ENCODE assay signal across 8 cellular contexts in the genomic region with DNA sequence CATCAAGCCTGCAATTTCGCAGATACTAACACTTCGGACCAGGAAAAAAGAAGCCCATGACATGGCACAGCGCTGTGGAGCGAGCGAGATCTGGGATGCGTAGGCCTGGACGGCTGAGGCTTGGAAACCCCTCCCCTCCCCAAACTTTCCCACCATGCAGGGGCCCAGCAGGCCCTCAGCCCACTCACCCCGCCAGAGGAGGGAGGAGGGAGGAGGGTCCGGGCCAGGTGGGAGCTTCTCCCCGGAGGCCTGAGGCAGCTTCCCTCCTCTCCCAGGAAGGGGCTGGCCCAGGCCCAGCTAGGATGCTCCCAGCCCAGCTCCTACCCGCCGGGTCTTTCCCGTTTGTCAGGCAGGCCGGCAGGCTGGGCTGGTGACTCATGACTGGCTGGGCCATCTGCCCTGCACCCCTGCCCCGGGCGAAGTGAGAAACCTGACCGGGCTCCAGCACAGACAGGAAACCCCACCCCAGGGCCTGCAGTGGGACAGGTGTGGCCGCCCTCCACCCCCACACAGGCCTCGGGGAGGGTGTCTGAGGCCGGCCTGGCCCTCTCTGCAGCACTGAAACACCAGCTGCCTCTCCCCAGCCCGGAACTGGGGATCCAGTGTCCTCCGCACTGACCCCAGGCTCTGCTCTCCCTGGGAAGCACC. TPM values are rescaled to one million over a fixed set of nuclear protein-coding genes. Genes with fewer than 3 reads are reported as not detected.
DNase-seq lines count a peak whose midpoint lies in the region; ATAC-seq and TF ChIP-seq lines count a peak whose summit lies in the region.

No MANE protein-coding gene starts in this region.

- WGBS in right cardiac atrium = 32% methylated on average over 22 of the region's 22 CpGs

- peaks cover 7% of the 10 kb centered on the region for H3K27me3 Mint-ChIP-seq in activated T-helper 17 cell treated with anti-CD3 and anti-CD28 coated beads, Interleukin-2, amount 50 U/mL, for 72 hours

- H3K36me3 ChIP-seq in Loucy (ENCODE audit: insufficient read depth, low read length) (no peaks in the 10 kb centered on the region), skeletal muscle satellite cell (ENCODE audit: insufficient read depth, low read length) (no peaks in the 10 kb centered on the region)

- no peaks in the 10 kb centered on the region for H3F3A ChIP-seq in Loucy (ENCODE audit: low read depth)

- no peak for TF ChIP-seq CTCF in Loucy (conservative IDR thresholded peaks at IDR 0.05; ENCODE audit: low read length)

- DNase-seq in COLO668 (lab: John Stamatoyannopoulos, UW; ENCODE audit: unreplicated experiment) (peak; percentile 95), right cardiac atrium (peak; percentile 89 to 93 (median 89)), Ammon's horn (ENCODE audit: low spot score) (no peak)
- DNase-seq in stimulated activated naive CD4-positive, alpha-beta T cell (lab: John Stamatoyannopoulos, UW) = no peak

- intact Hi-C loops in right cardiac atrium (cut with DNase I) = no loop called here

- no peaks in the 10 kb centered on the region for H3K9me3 Mint-ChIP-seq in activated T-helper 17 cell treated with anti-CD3 and anti-CD28 coated beads, Interleukin-2, amount 50 U/mL, for 72 hours

- H3K9me2 ChIP-seq in Loucy (replicated peaks; ENCODE audit: low read depth, low read length) = no peaks in the 10 kb centered on the region

- H3K9ac ChIP-seq in Loucy (ENCODE audit: low read depth, low read length, poor library complexity, severe bottlenecking) (peak overlapping the region; percentile 36), skeletal muscle satellite cell (ENCODE audit: low read depth, low read length) (peak overlapping the region; percentile 59)

- H3K4me1 ChIP-seq in Loucy (ENCODE audit: insufficient read depth, low read length, poor library complexity, severe bottlenecking) (peaks cover 18% of the 10 kb centered on the region), right cardiac atrium (ENCODE audit: control insufficient read depth, insufficient read depth, low read length) (peaks cover 8% of the 10 kb centered on the region), skeletal muscle satellite cell (ENCODE audit: control insufficient read depth, insufficient read depth, low read length) (peaks cover 35% of the 10 kb centered on the region)

- no peaks in the 10 kb centered on the region for H3K9me3 ChIP-seq in Loucy (ENCODE audit: insufficient read depth, low read depth, low read length)
- H3K9me3 ChIP-seq in right cardiac atrium (ENCODE audit: control insufficient read depth, low read length) = no peaks in the 10 kb centered on the region
- no peaks in the 10 kb centered on the region for H3K9me3 ChIP-seq in skeletal muscle satellite cell (replicated peaks; ENCODE audit: low read length)

- H3K27ac Mint-ChIP-seq in activated T-helper 17 cell treated with anti-CD3 and anti-CD28 coated beads, Interleukin-2, amount 50 U/mL, for 72 hours = no peak overlapping the region

- H3K4me3 Mint-ChIP-seq in activated T-helper 17 cell treated with anti-CD3 and anti-CD28 coated beads, Interleukin-2, amount 50 U/mL, for 72 hours = no peak overlapping the region

- peak; percentile 26 for ATAC-seq in activated T-helper 17 cell treated with anti-CD3 and anti-CD28 coated beads, Interleukin-2, amount 50 U/mL, for 72 hours (replicated peaks)
- ATAC-seq in right cardiac atrium = peak; percentile 52 to 84
- ATAC-seq in HG02981 (IDR thresholded peaks at IDR 0.05; ENCODE audit: unreplicated experiment) = no peak

- no peaks in the 10 kb centered on the region for H3K4me1 Mint-ChIP-seq in activated T-helper 17 cell treated with anti-CD3 and anti-CD28 coated beads, Interleukin-2, amount 50 U/mL, for 72 hours

- H2AFZ ChIP-seq in Loucy (ENCODE audit: low read length) = no peak overlapping the region

- H3K36me3 Mint-ChIP-seq in activated T-helper 17 cell treated with anti-CD3 and anti-CD28 coated beads, Interleukin-2, amount 50 U/mL, for 72 hours (ENCODE audit: low read depth) = no peaks in the 10 kb centered on the region

- no peaks in the 10 kb centered on the region for H3K27me3 ChIP-seq in Loucy (ENCODE audit: insufficient read depth, low read length, poor library complexity, severe bottlenecking)
- H3K27me3 ChIP-seq in right cardiac atrium (ENCODE audit: control insufficient read depth, insufficient read depth) = no peaks in the 10 kb centered on the region
- peaks cover 17% of the 10 kb centered on the region for H3K27me3 ChIP-seq in skeletal muscle satellite cell (ENCODE audit: control insufficient read depth, insufficient read depth, low read length)

- no peak overlapping the region for H3K27ac ChIP-seq in right cardiac atrium (ENCODE audit: low read length)

- H3K79me2 ChIP-seq in Loucy (ENCODE audit: insufficient read depth, low read length) = no peaks in the 10 kb centered on the region

- peak overlapping the region; percentile 54 for H3K4me2 ChIP-seq in Loucy (ENCODE audit: low read depth, low read length, poor library complexity, severe bottlenecking)
- H3K4me2 ChIP-seq in skeletal muscle satellite cell (ENCODE audit: low read length) = peak overlapping the region; percentile 70

- H3K4me3 ChIP-seq in Loucy (ENCODE audit: low read length, poor library complexity, severe bottlenecking) (peak overlapping the region; percentile 13), right cardiac atrium (ENCODE audit: low read length) (no peak overlapping the region), skeletal muscle satellite cell (ENCODE audit: low read length) (peak overlapping the region; percentile 44)

- no peaks in the 10 kb centered on the region for H4K20me1 ChIP-seq in Loucy (ENCODE audit: insufficient read depth, low read length, poor library complexity, severe bottlenecking)

RNA-seq across cellular contexts. Expression of a gene that starts 34.3 kb away (rescaled TPM):
- 10 to 100 TPM; 58.4 to 71.2 TPM for total RNA-seq in activated T-helper 17 cell treated with anti-CD3 and anti-CD28 coated beads, Interleukin-2, amount 50 U/mL, for 72 hours
- total RNA-seq in right cardiac atrium = 10 to 100 TPM; 50.8 to 63.9 (median 53.5) TPM
- 61.5 TPM for polyA plus RNA-seq in right cardiac atrium
- 46.7 and 58.1 TPM in 2 replicates for total RNA-seq in skeletal muscle satellite cell (2012; rRNA removed)

Comparison
In these comparisons a context has a peak if more than half of its experiments do, and no peak if none do; other contexts are left out.
1. DNase-seq: peak in COLO668 (single experiment) and right cardiac atrium (3 of 3); none in stimulated activated naive CD4-positive, alpha-beta T cell (0 of 6) and Ammon's horn (single experiment).